In the genomic region with DNA sequence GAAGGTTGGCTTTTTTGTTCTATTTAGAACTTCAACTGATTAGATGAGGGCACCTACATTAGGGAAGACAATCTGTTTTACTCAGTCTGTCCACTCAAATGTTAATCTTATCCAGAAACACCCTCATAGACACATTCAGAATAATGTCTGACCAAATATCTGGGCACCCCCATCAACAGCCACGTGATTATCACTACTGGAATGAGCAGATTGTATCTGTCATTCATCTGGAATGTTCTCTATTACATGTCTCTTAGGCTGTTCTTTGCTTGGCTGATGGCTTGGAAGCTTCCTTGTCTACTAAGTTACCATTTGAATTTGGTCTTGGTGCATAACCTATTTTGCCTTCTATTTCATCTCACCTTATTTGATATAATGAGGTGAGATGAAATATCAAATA, we compare ENCODE assay signal across 25 cellular contexts. TPM values are rescaled to one million over a fixed set of nuclear protein-coding genes. Genes with fewer than 3 reads are reported as not detected.
DNase-seq lines count a peak whose midpoint lies in the region; ATAC-seq and TF ChIP-seq lines count a peak whose summit lies in the region.
"Had no signal": no experiment of that assay in that cellular context is flagged by ENCODE, and none has a peak within 500 bp of the region (broad histone marks: within the 10 kb centered on the region; RNA-seq: fewer than 3 reads in every experiment).

No MANE protein-coding gene starts in this region.

- H3K4me1 ChIP-seq in lower lobe of right lung: no peaks in the 10 kb centered on the region
- no peaks in the 10 kb centered on the region for H3K4me1 ChIP-seq in endodermal cell (ENCODE audit: control insufficient read depth, insufficient read depth, low read length)
- H3K4me1 ChIP-seq: heart left ventricle, psoas muscle, spleen had no signal

- 41 to 50% methylated on average over 1 of the region's 1 CpG for WGBS in endodermal cell (ENCODE audit: insufficient coverage in 1 of 2, insufficient read length in 1 of 2), 2 experiments

- no peaks in the 10 kb centered on the region for H3K9me3 Mint-ChIP-seq in endodermal cell
- H3K9me3 Mint-ChIP-seq: CD4-positive, alpha-beta memory T cell; dendritic cell treated with granulocyte-macrophage colony-stimulating factor and Interleukin-4, amounts not matched to agents 40 ng/mL and 50 ng/mL, for 4 days; natural killer cell had no signal

- ATAC-seq in HG02852 (IDR thresholded peaks at IDR 0.05; ENCODE audit: unreplicated experiment) (no peak), lower lobe of right lung (no peak)
- ATAC-seq: heart left ventricle, natural killer cell, psoas muscle had no signal

- DNase-seq in AG20443 (ENCODE audit: low spot score): peak; percentile 56
- DNase-seq in MG63: peak; percentile 4
- peak; percentile 33 for DNase-seq in dedifferentiated amniotic fluid mesenchymal stem cell (ENCODE audit: extremely low spot score)
- DNase-seq in myocyte (ENCODE audit: low read depth): peak; percentile 43
- DNase-seq in lower lobe of right lung: no peak
- no peak for DNase-seq in endodermal cell
- DNase-seq in cardiac septum (ENCODE audit: low spot score): no peak
- DNase-seq: activated CD4-positive, alpha-beta T cell treated with anti-CD3 and anti-CD28 coated beads, Interleukin-2, amount 50 U/mL, for 1 hour; activated naive CD4-positive, alpha-beta T cell treated with Interleukin-2 at 50 U/mL for 16 hours; activated T-cell treated with anti-CD3 and anti-CD28 coated beads for 4 hours; CD4-positive, alpha-beta memory T cell; DMS53; heart left ventricle; MV-4-11; natural killer cell; NCI-H187 treated with DMSO at 0.1 percent for 48 hours; NCI-H446 treated with DMSO at 0.1 percent for 48 hours; psoas muscle; spleen had no signal

- no peak overlapping the region for H3K27ac Mint-ChIP-seq in endodermal cell
- H3K27ac Mint-ChIP-seq: CD4-positive, alpha-beta memory T cell; dendritic cell treated with granulocyte-macrophage colony-stimulating factor and Interleukin-4, amounts not matched to agents 40 ng/mL and 50 ng/mL, for 4 days; IgD-negative memory B cell; natural killer cell had no signal

- intact Hi-C loops in lower lobe of right lung (cut with DNase I) (no loop called here), cardiac septum (cut with DNase I) (no loop called here)

- H3K4me1 Mint-ChIP-seq in endodermal cell: no peaks in the 10 kb centered on the region
- H3K4me1 Mint-ChIP-seq: CD4-positive, alpha-beta memory T cell; IgD-negative memory B cell; natural killer cell had no signal

- H3K27ac ChIP-seq in lower lobe of right lung (no peak overlapping the region), endodermal cell (ENCODE audit: low read depth, low read length) (no peak overlapping the region)
- H3K27ac ChIP-seq: epithelial cell of prostate, heart left ventricle, psoas muscle, spleen, thoracic aorta had no signal

- H3K9me3 ChIP-seq in MG63: no peaks in the 10 kb centered on the region
- H3K9me3 ChIP-seq in lower lobe of right lung: no peaks in the 10 kb centered on the region
- no peaks in the 10 kb centered on the region for H3K9me3 ChIP-seq in endodermal cell (ENCODE audit: control insufficient read depth, low read length)
- H3K9me3 ChIP-seq: heart left ventricle, psoas muscle, spleen, thoracic aorta had no signal

- H3K36me3 ChIP-seq in MG63 (no peaks in the 10 kb centered on the region), lower lobe of right lung (no peaks in the 10 kb centered on the region), endodermal cell (ENCODE audit: control insufficient read depth, insufficient read depth, low read length) (no peaks in the 10 kb centered on the region)
- H3K36me3 ChIP-seq: heart left ventricle, spleen, thoracic aorta had no signal

- H3K27me3 Mint-ChIP-seq in endodermal cell (ENCODE audit: insufficient read depth): peaks cover 3% of the 10 kb centered on the region

- H3K27me3 ChIP-seq in MG63 (peaks cover 7% of the 10 kb centered on the region), lower lobe of right lung (ENCODE audit: low read depth) (no peaks in the 10 kb centered on the region), endodermal cell (ENCODE audit: control insufficient read depth, insufficient read depth, low read length, poor library complexity, severe bottlenecking) (peaks cover 8% of the 10 kb centered on the region)
- H3K27me3 ChIP-seq: heart left ventricle, spleen had no signal

- H3K4me3 Mint-ChIP-seq in endodermal cell: no peak overlapping the region
- H3K4me3 Mint-ChIP-seq: CD4-positive, alpha-beta memory T cell; dendritic cell treated with granulocyte-macrophage colony-stimulating factor and Interleukin-4, amounts not matched to agents 40 ng/mL and 50 ng/mL, for 4 days; IgD-negative memory B cell; natural killer cell had no signal

- H3K4me3 ChIP-seq in MG63 (no peak overlapping the region), lower lobe of right lung (no peak overlapping the region), endodermal cell (ENCODE audit: low read length) (no peak overlapping the region)
- H3K4me3 ChIP-seq: heart left ventricle, lung, psoas muscle, spleen, thoracic aorta had no signal

- H3K36me3 Mint-ChIP-seq in endodermal cell (ENCODE audit: low read depth): no peaks in the 10 kb centered on the region
- H3K36me3 Mint-ChIP-seq: CD4-positive, alpha-beta memory T cell; IgD-negative memory B cell; natural killer cell had no signal

- H3K9ac ChIP-seq in endodermal cell (ENCODE audit: extremely low read depth, low read length, poor library complexity, severe bottlenecking): no peak overlapping the region

- TF ChIP-seq CTCF in lower lobe of right lung (IDR thresholded peaks at IDR 0.05) (no peak), endodermal cell (conservative IDR thresholded peaks at IDR 0.05) (no peak)

RNA-seq across cellular contexts. Expression of gene LRRC58, which starts 15.7 kb away (rescaled TPM):
- total RNA-seq in MG63 (2014; rRNA removed; shearing (Covaris generic); ENCODE audit: low replicate concordance): 23.2 and 37.0 TPM in 2 replicates
- 23.6 and 23.9 TPM in 2 replicates for total RNA-seq in myocyte
- 5.1 TPM for polyA plus RNA-seq in myocyte (2012)
- total RNA-seq in lower lobe of right lung: 19.5 TPM
- total RNA-seq in endodermal cell: 10 to 100 TPM; 16.0 to 20.5 TPM
- polyA plus RNA-seq in endodermal cell (2013, experiment 1 of 2): 17.6 TPM
- polyA plus RNA-seq in endodermal cell (2013, experiment 2 of 2): 17.5 TPM
- 8.1 TPM for total RNA-seq in cardiac septum

Comparison
In these comparisons a context has a peak if more than half of its experiments do, and no peak if none do; other contexts are left out.
1. DNase-seq: peak in AG20443 (single experiment), MG63 (single experiment), dedifferentiated amniotic fluid mesenchymal stem cell (single experiment) and myocyte (single experiment); none in lower lobe of right lung (single experiment), endodermal cell (single experiment) and cardiac septum (single experiment).